1 cellular context compared by ENCODE assay signal in the genomic region with DNA sequence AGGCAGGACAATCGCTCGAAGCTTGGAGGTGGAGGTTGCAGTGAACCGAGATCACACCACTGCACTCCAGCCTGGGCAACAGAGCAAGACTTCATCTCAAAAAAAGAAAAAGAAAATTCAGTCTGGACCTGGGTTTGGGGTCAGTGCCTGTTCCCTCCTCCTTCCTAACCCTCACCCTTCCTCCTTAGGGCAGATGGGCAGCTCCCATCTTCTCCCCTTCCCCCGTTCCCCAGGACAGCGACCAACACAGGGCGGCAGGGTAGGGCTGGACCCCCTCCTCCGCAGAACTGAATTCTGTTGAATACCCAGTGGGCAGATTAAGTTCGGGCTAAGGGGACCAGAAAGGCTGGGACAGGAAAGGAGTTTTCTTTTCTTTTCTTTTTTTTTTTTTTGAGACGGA.
TF ChIP-seq lines count a peak whose summit lies in the region.

No MANE protein-coding gene starts in this region.

TF ChIP-seq in H1, 55 proteins besides CTCF, POLR2A, EP300 and RAD21:
- TF ChIP-seq POLR2AphosphoS5 (IDR thresholded peaks at IDR 0.05; ENCODE audit: low read depth, low read length) (peak; percentile 60; the same call in 1 of the 2 replicates), CHD2 (IDR thresholded peaks at IDR 0.05; ENCODE audit: low read length) (no peak)
TF ChIP-seq in H1: peak in this region for 1.
